In genomic region chr5:124996764-124997077, GRCh38 we compare ENCODE assay signal across 15 cellular contexts.
A peak's percentile ranks its signal among the peaks of the same experiment; 100 is the strongest.
DNase-seq lines count a peak whose midpoint lies in the region; ATAC-seq and TF ChIP-seq lines count a peak whose summit lies in the region.
"Had no signal": no experiment of that assay in that cellular context is flagged by ENCODE, and none has a peak within 500 bp of the region (broad histone marks: within the 10 kb centered on the region; RNA-seq: fewer than 3 reads in every experiment).

No MANE protein-coding gene starts in this region.

- H4K8ac ChIP-seq in IMR-90 (ENCODE audit: low read depth in 2 of 2, low read length in 2 of 2) (peak overlapping the region in 1 of 2 experiments; percentile 20; a peak in 2 of 4 replicates), mesenchymal stem cell (ENCODE audit: low read length) (no peak overlapping the region)

- intact Hi-C loops in IMR-90 (cut with micrococcal nuclease) (loop anchor here (2.0 to 10.0 kb wide), 3 partner anchors 248 to 488 kb away; no protein-coding TSS in a partner anchor), stomach (cut with DNase I; ENCODE audit: low total_unique reads) (no loop called here)

- H2AK9ac ChIP-seq in IMR-90 (replicated peaks; ENCODE audit: low read depth, low read length, poor library complexity), result no peak overlapping the region

- H4K5ac ChIP-seq in IMR-90 (ENCODE audit: low read depth, low read length), result no peak overlapping the region; the same call in 1 of the 2 replicates

- POLR2A ChIA-PET in IMR-90 (lab: Charles Lee; ENCODE audit: unreplicated experiment), result interaction anchor here (0.5 kb wide), 1 partner anchor 1315 kb away, joined by 11 read pairs; no protein-coding TSS in a partner anchor

- no peaks in the 10 kb centered on the region for H4K20me1 ChIP-seq in IMR-90 (ENCODE audit: insufficient read depth, low read length)

- H3K56ac ChIP-seq in IMR-90 (ENCODE audit: extremely low read depth, insufficient read depth, low read length), result no peak overlapping the region

- BruUV-seq in IMR-90 (replicated peaks; lab: Mats Ljungman, UMichigan), result no TSS peak

- H3K27me3 ChIP-seq in IMR-90 (ENCODE audit: control insufficient read depth, insufficient read depth, low read length), result no peaks in the 10 kb centered on the region
- no peaks in the 10 kb centered on the region for H3K27me3 ChIP-seq in brain microvascular endothelial cell (replicated peaks)
- no peaks in the 10 kb centered on the region for H3K27me3 ChIP-seq in mesenchymal stem cell (ENCODE audit: control insufficient read depth in 1 of 2, insufficient read depth in 1 of 2, low read length in 2 of 2)
- H3K27me3 ChIP-seq in foreskin keratinocyte, result no peaks in the 10 kb centered on the region
- H3K27me3 ChIP-seq in stomach, result no peaks in the 10 kb centered on the region
- H3K27me3 ChIP-seq: BE2C, esophagus muscularis mucosa had no signal

- H3K14ac ChIP-seq in IMR-90 (replicated peaks; ENCODE audit: low read depth, low read length) (no peak overlapping the region), mesenchymal stem cell (ENCODE audit: low read length in 2 of 2) (no peak overlapping the region)

- H3K23ac ChIP-seq in IMR-90 (ENCODE audit: low read depth, low read length), result no peak overlapping the region
- H3K23ac ChIP-seq in mesenchymal stem cell (ENCODE audit: low read length in 2 of 2), result no peak overlapping the region

- DNase-seq in AG08395 (ENCODE audit: low spot score), result peak; percentile 7
- peak; percentile 56 for DNase-seq in IMR-90
- DNase-seq in brain microvascular endothelial cell, result peak; percentile 55
- DNase-seq in mesenchymal stem cell, result peak; percentile 26
- DNase-seq in NCI-H748 treated with DMSO at 0.1 percent for 48 hours (lab: John Stamatoyannopoulos, UW), result no peak
- no peak for DNase-seq in NCI-H2107 treated with DMSO at 0.1 percent for 48 hours (lab: John Stamatoyannopoulos, UW; ENCODE audit: unreplicated experiment)
- DNase-seq in foreskin keratinocyte, result no peak
- no peak for DNase-seq in stomach
- DNase-seq: activated naive CD4-positive, alpha-beta T cell treated with Interleukin-2 at 50 U/mL for 16 hours; BE2C; NCI-H1048; stimulated activated CD4-positive, alpha-beta T cell treated with anti-CD3 and anti-CD28 coated beads, Interleukin-12 subunit alpha, Interleukin-12 subunit beta, amount 100 ng/mL, for 4 hours; SW 1271 had no signal

- H2AFZ ChIP-seq in IMR-90 (replicated peaks; ENCODE audit: low read length, poor library complexity) (no peak overlapping the region), mesenchymal stem cell (ENCODE audit: low read depth, low read length) (no peak overlapping the region)
- H2AFZ ChIP-seq: parathyroid adenoma had no signal

- H2BK120ac ChIP-seq in IMR-90 (ENCODE audit: low read depth, low read length) (peak overlapping the region; percentile 71; the same call in 1 of the 2 replicates), mesenchymal stem cell (ENCODE audit: low read depth, low read length) (no peak overlapping the region)

- H3K9me3 ChIP-seq in IMR-90 (ENCODE audit: control insufficient read depth, insufficient read depth, low read length), result no peaks in the 10 kb centered on the region
- H3K9me3 ChIP-seq in mesenchymal stem cell (ENCODE audit: control insufficient read depth, low read length), result no peaks in the 10 kb centered on the region
- no peaks in the 10 kb centered on the region for H3K9me3 ChIP-seq in stomach
- H3K9me3 ChIP-seq: BE2C, esophagus muscularis mucosa had no signal

- peak; percentile 68 for ATAC-seq in IMR-90 (ENCODE audit: low read depth)
- no peak for ATAC-seq in foreskin keratinocyte

- H3K18ac ChIP-seq in IMR-90 (ENCODE audit: low read depth, low read length), result peak overlapping the region; percentile 93; the same call in 1 of the 2 replicates
- no peak overlapping the region for H3K18ac ChIP-seq in mesenchymal stem cell (ENCODE audit: low read depth in 1 of 2, low read length in 2 of 2)

- in situ Hi-C loops in IMR-90 (cut with MboI; ENCODE audit: low sequenced_read_pairs) (no loop called here), brain microvascular endothelial cell (cut with HindIII; ENCODE audit: low pct_ligation_motif_present, low sequenced_read_pairs) (no loop called here)

- no CpG with 5 or more reads among the region's 3 CpGs for WGBS in IMR-90 (ENCODE audit: extremely low coverage in 2 of 2, insufficient read length in 1 of 2), 2 experiments
- WGBS in mesenchymal stem cell, result 17% methylated on average over 1 of the region's 3 CpGs
- 70 to 75% (median 74%) methylated on average over 3 of the region's 3 CpGs for WGBS in stomach, 5 donors

- H3K36me3 ChIP-seq in IMR-90 (ENCODE audit: control insufficient read depth, insufficient read depth, low read length) (no peaks in the 10 kb centered on the region), brain microvascular endothelial cell (replicated peaks) (no peaks in the 10 kb centered on the region), mesenchymal stem cell (ENCODE audit: control insufficient read depth in 1 of 2, insufficient read depth in 2 of 2, low read depth in 1 of 2, low read length in 2 of 2) (no peaks in the 10 kb centered on the region), stomach (no peaks in the 10 kb centered on the region)
- H3K36me3 ChIP-seq: BE2C, esophagus muscularis mucosa had no signal

- H4K91ac ChIP-seq in IMR-90 (ENCODE audit: insufficient read depth, low read depth, low read length) (no peak overlapping the region), mesenchymal stem cell (ENCODE audit: low read length) (no peak overlapping the region)

- TF ChIP-seq POLR2A in IMR-90 (IDR thresholded peaks at IDR 0.05; ENCODE audit: low read depth, low read length) (no peak), stomach (IDR thresholded peaks at IDR 0.05) (no peak)

- H3K9ac ChIP-seq in IMR-90 (ENCODE audit: low read depth, low read length) (no peak overlapping the region), mesenchymal stem cell (ENCODE audit: low read length) (no peak overlapping the region)
- H3K9ac ChIP-seq: parathyroid adenoma had no signal

- H3K4me3 ChIP-seq in IMR-90 (ENCODE audit: insufficient read depth, low read depth, low read length) (no peak overlapping the region), brain microvascular endothelial cell (ENCODE audit: low read depth, low read length) (no peak overlapping the region), mesenchymal stem cell (ENCODE audit: insufficient read depth in 1 of 2, low read depth in 1 of 2, low read length in 2 of 2) (no peak overlapping the region), stomach (no peak overlapping the region)
- H3K4me3 ChIP-seq: esophagus muscularis mucosa had no signal

- no peak for TF ChIP-seq EP300 in stomach (IDR thresholded peaks at IDR 0.05)

- no peak for TF ChIP-seq RAD21 in IMR-90 (IDR thresholded peaks at IDR 0.05; ENCODE audit: low read length)

- H2BK20ac ChIP-seq in IMR-90 (ENCODE audit: low read depth, low read length), result peak overlapping the region; percentile 10; the same call in 1 of the 2 replicates

- dilution Hi-C loops in IMR-90 (cut with HindIII; ENCODE audit: low sequenced_read_pairs, unreplicated experiment), result no loop called here

- no peak overlapping the region for H2AK5ac ChIP-seq in IMR-90 (ENCODE audit: low read depth, low read length)
- H2AK5ac ChIP-seq in mesenchymal stem cell (ENCODE audit: low read length, severe bottlenecking), result no peak overlapping the region

- peak overlapping the region; percentile 26; the same call in 1 of the 3 replicates for H2BK15ac ChIP-seq in IMR-90 (ENCODE audit: low read depth, low read length)
- H2BK15ac ChIP-seq in mesenchymal stem cell (ENCODE audit: low read depth, poor library complexity, severe bottlenecking), result no peak overlapping the region

- CTCF ChIA-PET in IMR-90 (lab: Yijun Ruan, JAX), result interaction anchor here (0.5 kb wide), 1 partner anchor 672 kb away, joined by 4 read pairs; no protein-coding TSS in a partner anchor

- H2BK12ac ChIP-seq in mesenchymal stem cell (ENCODE audit: low read length in 2 of 2), result no peak overlapping the region

- 0 out of 2 replicates have a peak, but pooled peaks cover 2% of the 10 kb centered on the region for H3K9me1 ChIP-seq in IMR-90 (ENCODE audit: insufficient read depth, low read length)

- H3K4me1 ChIP-seq in IMR-90 (ENCODE audit: control insufficient read depth, insufficient read depth, low read length) (peaks cover 13% of the 10 kb centered on the region), mesenchymal stem cell (ENCODE audit: control insufficient read depth, insufficient read depth, low read depth, low read length) (peaks cover 4% of the 10 kb centered on the region), foreskin keratinocyte (no peaks in the 10 kb centered on the region), stomach (peaks cover 0 to 25% (median 10%) of the 10 kb centered on the region in 4 donors)
- H3K4me1 ChIP-seq: BE2C, parathyroid adenoma had no signal

- H3K4me2 ChIP-seq in IMR-90 (ENCODE audit: low read depth, low read length) (peak overlapping the region; percentile 14; the same call in 1 of the 2 replicates), mesenchymal stem cell (ENCODE audit: low read length, poor library complexity, severe bottlenecking) (no peak overlapping the region)

- no peak overlapping the region; the same call in 1 of the 2 replicates for H3K27ac ChIP-seq in IMR-90 (ENCODE audit: insufficient read depth, low read length)
- H3K27ac ChIP-seq in brain microvascular endothelial cell, result peak overlapping the region; percentile 78
- H3K27ac ChIP-seq in mesenchymal stem cell (ENCODE audit: low read length, poor library complexity, severe bottlenecking), result peak overlapping the region; percentile 80
- H3K27ac ChIP-seq in foreskin keratinocyte, result no peak overlapping the region
- H3K27ac ChIP-seq in stomach, result no peak overlapping the region
- H3K27ac ChIP-seq: esophagus muscularis mucosa, parathyroid adenoma had no signal

- TF ChIP-seq CTCF in IMR-90 (conservative IDR thresholded peaks at IDR 0.05; ENCODE audit: low read depth, low read length) (no peak), brain microvascular endothelial cell (IDR thresholded peaks at IDR 0.05; ENCODE audit: low read depth, low read length, missing control alignments) (no peak), foreskin keratinocyte (conservative IDR thresholded peaks at IDR 0.05) (no peak), stomach (IDR thresholded peaks at IDR 0.05) (no peak)

- H3K79me1 ChIP-seq in IMR-90 (ENCODE audit: low read depth in 1 of 2, low read length in 2 of 2) (no peaks in the 10 kb centered on the region), mesenchymal stem cell (replicated peaks; ENCODE audit: low read length, poor library complexity, severe bottlenecking) (no peaks in the 10 kb centered on the region)

- H2BK5ac ChIP-seq in IMR-90 (ENCODE audit: low read depth, low read length, poor library complexity, severe bottlenecking) (peak overlapping the region; percentile 59), mesenchymal stem cell (ENCODE audit: low read depth, low read length, poor library complexity, severe bottlenecking) (no peak overlapping the region)

- H3K4ac ChIP-seq in IMR-90 (ENCODE audit: low read depth, low read length) (peak overlapping the region; percentile 54; the same call in 1 of the 2 replicates), mesenchymal stem cell (ENCODE audit: low read depth in 1 of 2, low read length in 2 of 2) (no peak overlapping the region)

TF ChIP-seq in IMR-90, 13 proteins besides CTCF, POLR2A, EP300 and RAD21:
- peak; percentile 43; the same call in 1 of the 2 replicates for TF ChIP-seq CEBPB (IDR thresholded peaks at IDR 0.05; ENCODE audit: low read depth, low read length)
- TF ChIP-seq RFX5 (IDR thresholded peaks at IDR 0.05; ENCODE audit: low read depth, low read length), result no peak

Comparison
In these comparisons a context has a peak if more than half of its experiments do, and no peak if none do; other contexts are left out.
1. DNase-seq: peak in AG08395 (single experiment), IMR-90 (single experiment), brain microvascular endothelial cell (single experiment) and mesenchymal stem cell (single experiment); none in NCI-H748 treated with DMSO at 0.1 percent for 48 hours (single experiment), NCI-H2107 treated with DMSO at 0.1 percent for 48 hours (single experiment), foreskin keratinocyte (0 of 2) and stomach (single experiment).
2. H3K27ac ChIP-seq: peak in brain microvascular endothelial cell (single experiment) and mesenchymal stem cell (single experiment); none in IMR-90 (single experiment), foreskin keratinocyte (single experiment) and stomach (0 of 5).